Comparison of ENCODE assay signal across 20 cellular contexts in the genomic region with DNA sequence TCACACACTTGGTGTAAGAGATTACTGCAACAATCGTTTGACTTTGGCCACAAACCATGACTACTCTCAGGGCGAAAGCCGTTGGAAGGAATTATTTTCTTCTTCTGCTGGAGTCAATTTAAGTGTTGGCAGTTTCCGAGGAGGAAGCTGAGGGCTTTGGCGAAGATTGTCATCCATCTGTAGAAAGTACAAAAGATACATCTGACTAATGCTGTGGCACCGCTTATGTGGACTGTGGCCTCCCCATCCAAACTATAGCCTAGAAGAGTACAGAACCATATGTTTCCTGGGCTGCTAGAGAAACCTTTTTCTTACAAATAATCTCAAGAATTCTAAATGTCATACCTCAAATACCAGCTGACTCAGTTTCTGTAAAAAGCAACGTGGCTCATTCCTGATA.
"Had no signal": no experiment of that assay in that cellular context is flagged by ENCODE, and none has a peak within 500 bp of the region (broad histone marks: within the 10 kb centered on the region; RNA-seq: fewer than 3 reads in every experiment).

No MANE protein-coding gene starts in this region.

- H3K27me3 Mint-ChIP-seq: activated B cell treated with CpG ODN at 0.5 μM for 24 hours; activated naive CD8-positive, alpha-beta T cell treated with anti-CD3 and anti-CD28 coated beads, Interleukin-2, amount 10 ng/mL, durations not matched to agents 7 days and 5 days; dendritic cell treated with granulocyte-macrophage colony-stimulating factor and Interleukin-4, amounts not matched to agents 40 ng/mL and 50 ng/mL, for 4 days; naive B cell had no signal

- DNase-seq: activated B cell treated with CpG ODN at 0.5 μM for 24 hours; activated naive CD8-positive, alpha-beta T cell treated with anti-CD3 and anti-CD28 coated beads, Interleukin-2, amount 10 ng/mL, durations not matched to agents 7 days and 5 days; aorta; effector memory CD4-positive, alpha-beta T cell; foreskin keratinocyte; glutamatergic neuron; hypothalamus; kidney; left lung; mammary epithelial cell; naive B cell; pancreas; sigmoid colon; SJCRH30; spleen; stimulated activated CD4-positive, alpha-beta T cell treated with anti-CD3 and anti-CD28 coated beads, Interleukin-1b, Interleukin-23, amount 100 ng/mL, for 48 hours; substantia nigra; trophoblast cell had no signal

- ATAC-seq: foreskin keratinocyte, left lung, pancreas had no signal

- H3K27me3 ChIP-seq: breast epithelium, foreskin keratinocyte, left lung, pancreas, sigmoid colon, SJCRH30, spleen had no signal

- H3K4me3 Mint-ChIP-seq: activated B cell treated with CpG ODN at 0.5 μM for 24 hours; activated naive CD8-positive, alpha-beta T cell treated with anti-CD3 and anti-CD28 coated beads, Interleukin-2, amount 10 ng/mL, durations not matched to agents 7 days and 5 days; dendritic cell treated with granulocyte-macrophage colony-stimulating factor and Interleukin-4, amounts not matched to agents 40 ng/mL and 50 ng/mL, for 4 days; naive B cell had no signal

- H3K27ac Mint-ChIP-seq: activated B cell treated with CpG ODN at 0.5 μM for 24 hours; activated naive CD8-positive, alpha-beta T cell treated with anti-CD3 and anti-CD28 coated beads, Interleukin-2, amount 10 ng/mL, durations not matched to agents 7 days and 5 days; dendritic cell treated with granulocyte-macrophage colony-stimulating factor and Interleukin-4, amounts not matched to agents 40 ng/mL and 50 ng/mL, for 4 days had no signal

- H3K9me3 Mint-ChIP-seq: activated B cell treated with CpG ODN at 0.5 μM for 24 hours; activated naive CD8-positive, alpha-beta T cell treated with anti-CD3 and anti-CD28 coated beads, Interleukin-2, amount 10 ng/mL, durations not matched to agents 7 days and 5 days; dendritic cell treated with granulocyte-macrophage colony-stimulating factor and Interleukin-4, amounts not matched to agents 40 ng/mL and 50 ng/mL, for 4 days; naive B cell had no signal

- H3K4me3 ChIP-seq: breast epithelium, left lung, pancreas, sigmoid colon, SJCRH30, spleen had no signal

- H3K9me3 ChIP-seq: breast epithelium, left lung, pancreas, sigmoid colon, SJCRH30, spleen had no signal

- H3K27ac ChIP-seq: breast epithelium, foreskin keratinocyte, left lung, pancreas, sigmoid colon, SJCRH30, spleen had no signal

- H3K4me1 ChIP-seq: breast epithelium, foreskin keratinocyte, left lung, pancreas, sigmoid colon, SJCRH30 had no signal
